In the genomic region with DNA sequence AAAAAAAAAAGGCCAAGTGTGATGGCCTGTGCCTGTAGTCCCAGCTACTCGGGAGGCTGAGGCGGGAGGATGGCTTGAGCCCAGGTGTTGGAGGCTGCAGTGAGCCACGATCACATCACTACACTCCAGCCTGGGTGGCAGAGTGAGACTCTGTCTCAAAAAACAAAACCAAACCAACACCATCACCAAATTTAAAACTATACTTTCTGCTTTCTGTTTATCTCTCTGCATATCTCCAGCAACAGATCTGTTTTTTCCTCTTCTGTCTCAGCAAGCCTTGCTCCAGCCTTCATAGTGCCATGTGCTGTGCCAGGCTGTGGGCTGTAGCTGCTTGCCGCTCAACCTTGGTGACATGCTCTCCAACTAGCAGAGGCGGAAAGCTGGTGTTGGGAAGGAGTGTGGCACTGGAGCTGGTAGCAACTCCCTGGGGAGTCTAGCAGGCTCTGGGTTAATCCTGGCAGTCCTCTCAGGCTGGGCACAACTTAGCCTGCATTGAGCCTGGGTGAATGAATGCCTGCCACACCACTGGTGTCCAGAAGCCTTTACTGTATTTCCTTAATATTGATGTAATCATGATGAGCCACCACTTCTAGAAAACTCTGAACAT, we compare ENCODE assay signal across 26 cellular contexts.
"Had no signal": no experiment of that assay in that cellular context is flagged by ENCODE, and none has a peak within 500 bp of the region (broad histone marks: within the 10 kb centered on the region; RNA-seq: fewer than 3 reads in every experiment).

No MANE protein-coding gene starts in this region.

- H3K4me1 Mint-ChIP-seq: activated B cell treated with CpG ODN at 0.5 μM for 24 hours, neural crest cell had no signal

- H3K4me3 ChIP-seq: hepatocyte, left lung, lung, right lobe of liver, stomach, suprapubic skin, upper lobe of right lung had no signal

- H3K27me3 Mint-ChIP-seq: activated CD4-positive, alpha-beta T cell treated with anti-CD3 and anti-CD28 coated beads for 36 hours; activated naive CD4-positive, alpha-beta T cell treated with anti-CD3 and anti-CD28 coated beads, Interleukin-2, amount 10 ng/mL, durations not matched to agents 7 days and 5 days; dendritic cell treated with granulocyte-macrophage colony-stimulating factor and Interleukin-4, amounts not matched to agents 40 ng/mL and 50 ng/mL, for 4 days; T-cell had no signal

- ATAC-seq: activated CD4-positive, alpha-beta T cell treated with anti-CD3 and anti-CD28 coated beads for 36 hours; activated T-cell treated with anti-CD3 and anti-CD28 coated beads, Interleukin-2, amount 50 U/mL, for 72 hours; left lung; right lobe of liver; stimulated activated memory B cell treated with anti-CD40 and anti-IgM and Interleukin-4, amounts not matched to agents 10 μg/mL and 1 μg/mL and 100 μg/mL, for 72 hours; upper lobe of right lung had no signal

- H3K9me3 ChIP-seq: left lung, right lobe of liver, stomach, suprapubic skin, upper lobe of right lung had no signal

- H3K27ac Mint-ChIP-seq: activated B cell treated with CpG ODN at 0.5 μM for 24 hours; activated CD4-positive, alpha-beta T cell treated with anti-CD3 and anti-CD28 coated beads for 36 hours; activated T-cell treated with anti-CD3 and anti-CD28 coated beads, Interleukin-2, amount 50 U/mL, for 72 hours; dendritic cell treated with granulocyte-macrophage colony-stimulating factor and Interleukin-4, amounts not matched to agents 40 ng/mL and 50 ng/mL, for 4 days; stimulated activated memory B cell treated with anti-CD40 and anti-IgM and Interleukin-4, amounts not matched to agents 10 μg/mL and 1 μg/mL and 100 μg/mL, for 72 hours had no signal

- DNase-seq: activated B cell treated with CpG ODN at 0.5 μM for 24 hours; activated CD4-positive, alpha-beta T cell treated with anti-CD3 and anti-CD28 coated beads for 36 hours; activated CD4-positive, alpha-beta T cell treated with anti-CD3 and anti-CD28 coated beads, Interleukin-2, amount 50 U/mL, for 4 hours; activated effector memory CD4-positive, alpha-beta T cell treated with anti-CD3 and anti-CD28 coated beads, Interleukin-2, amount 50 U/mL, for 16 hours; activated naive CD4-positive, alpha-beta T cell treated with anti-CD3 and anti-CD28 coated beads, Interleukin-2, amount 10 ng/mL, durations not matched to agents 7 days and 5 days; activated T-cell treated with anti-CD3 and anti-CD28 coated beads, Interleukin-2, amount 50 U/mL, for 72 hours; amygdala; brain microvascular endothelial cell; effector CD8-positive, alpha-beta T cell; foreskin melanocyte; kidney glomerular epithelial cell; left lung; naive B cell; occipital lobe; right lobe of liver; small intestine; stimulated activated CD4-positive, alpha-beta T cell treated with anti-CD3 and anti-CD28 coated beads, Interleukin-15, amount 100 ng/mL, for 24 hours; stomach; T-cell; upper lobe of right lung had no signal

- H3K9me3 Mint-ChIP-seq: activated B cell treated with CpG ODN at 0.5 μM for 24 hours; activated naive CD4-positive, alpha-beta T cell treated with anti-CD3 and anti-CD28 coated beads, Interleukin-2, amount 10 ng/mL, durations not matched to agents 7 days and 5 days; activated T-cell treated with anti-CD3 and anti-CD28 coated beads, Interleukin-2, amount 50 U/mL, for 72 hours; dendritic cell treated with granulocyte-macrophage colony-stimulating factor and Interleukin-4, amounts not matched to agents 40 ng/mL and 50 ng/mL, for 4 days; naive B cell; neural crest cell; stimulated activated memory B cell treated with anti-CD40 and anti-IgM and Interleukin-4, amounts not matched to agents 10 μg/mL and 1 μg/mL and 100 μg/mL, for 72 hours; T-cell had no signal

- H3K36me3 Mint-ChIP-seq: naive B cell; stimulated activated memory B cell treated with anti-CD40 and anti-IgM and Interleukin-4, amounts not matched to agents 10 μg/mL and 1 μg/mL and 100 μg/mL, for 72 hours; T-cell had no signal

- H3K4me3 Mint-ChIP-seq: activated B cell treated with CpG ODN at 0.5 μM for 24 hours; activated CD4-positive, alpha-beta T cell treated with anti-CD3 and anti-CD28 coated beads for 36 hours; activated naive CD4-positive, alpha-beta T cell treated with anti-CD3 and anti-CD28 coated beads, Interleukin-2, amount 10 ng/mL, durations not matched to agents 7 days and 5 days; activated T-cell treated with anti-CD3 and anti-CD28 coated beads, Interleukin-2, amount 50 U/mL, for 72 hours; dendritic cell treated with granulocyte-macrophage colony-stimulating factor and Interleukin-4, amounts not matched to agents 40 ng/mL and 50 ng/mL, for 4 days; naive B cell; neural crest cell; stimulated activated memory B cell treated with anti-CD40 and anti-IgM and Interleukin-4, amounts not matched to agents 10 μg/mL and 1 μg/mL and 100 μg/mL, for 72 hours; T-cell had no signal
